ENCODE assay signal across 8 cellular contexts in the genomic region with DNA sequence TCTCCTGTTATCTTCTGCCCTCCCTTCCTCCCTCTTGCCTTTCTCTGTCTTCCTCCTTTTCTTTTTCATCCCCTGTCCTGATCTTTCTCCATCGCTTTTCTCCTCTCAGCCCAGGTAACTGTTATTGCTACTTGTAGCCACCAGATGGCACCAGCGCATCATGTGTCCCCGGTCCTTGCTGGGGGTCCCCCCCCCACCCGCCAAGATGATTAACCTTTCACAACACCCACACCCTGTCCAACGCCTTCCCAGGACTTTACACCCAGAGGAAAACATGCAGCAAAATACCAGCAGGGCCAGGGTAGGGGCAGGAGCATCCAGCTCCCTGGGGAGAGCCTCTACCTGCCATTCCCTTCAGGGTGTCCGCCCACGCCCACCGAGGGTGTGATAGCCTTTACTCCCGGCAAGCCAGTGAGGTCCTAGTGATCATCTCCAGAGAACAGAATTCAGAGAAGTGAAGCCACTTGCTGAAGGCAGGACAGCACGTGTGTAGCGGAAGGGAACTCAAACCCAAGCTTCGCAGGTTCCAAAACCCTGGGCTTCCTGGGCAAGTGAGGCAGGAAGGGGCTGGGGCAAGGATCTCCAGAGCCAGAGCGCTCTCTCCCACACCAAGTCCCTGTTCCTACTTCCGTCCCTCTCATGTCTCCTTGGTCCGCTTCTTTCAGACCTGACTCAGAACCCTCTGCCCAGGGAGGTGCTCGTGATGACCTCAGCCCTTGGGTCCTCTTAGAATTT. TPM values are rescaled to one million over a fixed set of nuclear protein-coding genes. Genes with fewer than 3 reads are reported as not detected.
DNase-seq lines count a peak whose midpoint lies in the region; ATAC-seq and TF ChIP-seq lines count a peak whose summit lies in the region.

No MANE protein-coding gene starts in this region.

- no peaks in the 10 kb centered on the region for H3K79me1 ChIP-seq in mesenchymal stem cell (replicated peaks; ENCODE audit: low read length, poor library complexity, severe bottlenecking)

- no peaks in the 10 kb centered on the region for H3K27me3 ChIP-seq in colonic mucosa
- H3K27me3 ChIP-seq in mesenchymal stem cell (ENCODE audit: control insufficient read depth in 1 of 2, insufficient read depth in 1 of 2, low read length in 2 of 2): peaks cover 3 to 21% of the 10 kb centered on the region in 2 experiments

- intact Hi-C loops in colonic mucosa (cut with DNase I): loop anchor here (2.0 kb wide), 1 partner anchor 137 kb away; no protein-coding TSS in a partner anchor

- H3K27ac ChIP-seq in colonic mucosa (no peak overlapping the region), mesenchymal stem cell (ENCODE audit: low read length, poor library complexity, severe bottlenecking) (no peak overlapping the region)

- no peak overlapping the region for H3K23ac ChIP-seq in mesenchymal stem cell (ENCODE audit: low read length in 2 of 2)

- H3K9ac ChIP-seq in colonic mucosa (ENCODE audit: low read depth in 2 of 2, low read length in 2 of 2) (no peak overlapping the region), mesenchymal stem cell (ENCODE audit: low read length) (peak overlapping the region; percentile 32)

- DNase-seq in NCI-H2081 (lab: John Stamatoyannopoulos, UW) (peak; percentile 14 to 31), NCI-H2081 treated with DMSO at 0.1 percent for 48 hours (lab: John Stamatoyannopoulos, UW) (no peak), NCI-H146 (lab: John Stamatoyannopoulos, UW) (peak; percentile 39), colonic mucosa (no peak), mesenchymal stem cell (peak; percentile 31)
- DNase-seq in activated CD4-positive, alpha-beta T cell treated with anti-CD3 and anti-CD28 coated beads for 24 hours (ENCODE audit: low read depth in 2 of 2): peak; percentile 41 to 45
- DNase-seq in stimulated activated CD8-positive, alpha-beta memory T cell treated with anti-CD3 and anti-CD28 coated beads, Interleukin-4, amount 100 ng/mL, for 48 hours: peak; percentile 72

- no peak overlapping the region for H3K4ac ChIP-seq in mesenchymal stem cell (ENCODE audit: low read depth in 1 of 2, low read length in 2 of 2)

- H3K4me1 ChIP-seq in colonic mucosa: no peaks in the 10 kb centered on the region
- peaks cover 9% of the 10 kb centered on the region for H3K4me1 ChIP-seq in mesenchymal stem cell (ENCODE audit: control insufficient read depth, insufficient read depth, low read depth, low read length)

- H4K91ac ChIP-seq in mesenchymal stem cell (ENCODE audit: low read length): no peak overlapping the region

- no peak overlapping the region for H2AFZ ChIP-seq in mesenchymal stem cell (ENCODE audit: low read depth, low read length)

- H3K36me3 ChIP-seq in colonic mucosa: no peaks in the 10 kb centered on the region
- no peaks in the 10 kb centered on the region for H3K36me3 ChIP-seq in mesenchymal stem cell (ENCODE audit: control insufficient read depth in 1 of 2, insufficient read depth in 2 of 2, low read depth in 1 of 2, low read length in 2 of 2)

- H2BK15ac ChIP-seq in mesenchymal stem cell (ENCODE audit: low read depth, poor library complexity, severe bottlenecking): no peak overlapping the region

- H4K8ac ChIP-seq in mesenchymal stem cell (ENCODE audit: low read length): no peak overlapping the region

- WGBS in mesenchymal stem cell: 41% methylated on average over 16 of the region's 16 CpGs

- H3K4me2 ChIP-seq in mesenchymal stem cell (ENCODE audit: low read length, poor library complexity, severe bottlenecking): no peak overlapping the region

- H2BK12ac ChIP-seq in mesenchymal stem cell (ENCODE audit: low read length in 2 of 2): no peak overlapping the region

- no peak overlapping the region for H2BK120ac ChIP-seq in mesenchymal stem cell (ENCODE audit: low read depth, low read length)

- no peak overlapping the region for H2AK5ac ChIP-seq in mesenchymal stem cell (ENCODE audit: low read length, severe bottlenecking)

- no peak overlapping the region for H3K14ac ChIP-seq in mesenchymal stem cell (ENCODE audit: low read length in 2 of 2)

- no peak overlapping the region for H3K18ac ChIP-seq in mesenchymal stem cell (ENCODE audit: low read depth in 1 of 2, low read length in 2 of 2)

- H2BK5ac ChIP-seq in mesenchymal stem cell (ENCODE audit: low read depth, low read length, poor library complexity, severe bottlenecking): no peak overlapping the region

- ATAC-seq in GM18858 (IDR thresholded peaks at IDR 0.05; ENCODE audit: unreplicated experiment): no peak

- TF ChIP-seq CTCF in colonic mucosa (IDR thresholded peaks at IDR 0.05): peak; percentile 81

- H3K4me3 ChIP-seq in colonic mucosa (no peak overlapping the region), mesenchymal stem cell (ENCODE audit: insufficient read depth in 1 of 2, low read depth in 1 of 2, low read length in 2 of 2) (no peak overlapping the region)

- no peaks in the 10 kb centered on the region for H3K9me3 ChIP-seq in colonic mucosa
- H3K9me3 ChIP-seq in mesenchymal stem cell (ENCODE audit: control insufficient read depth, low read length): no peaks in the 10 kb centered on the region

RNA-seq across cellular contexts. Expression of a gene that starts 13.4 kb away (rescaled TPM):
- not detected for total RNA-seq in colonic mucosa
- polyA plus RNA-seq in mesenchymal stem cell (2013, experiment 1 of 2): not detected
- not detected for polyA plus RNA-seq in mesenchymal stem cell (2013, experiment 2 of 2)

Comparison
In these comparisons a context has a peak if more than half of its experiments do, and no peak if none do; other contexts are left out.
1. DNase-seq: peak in NCI-H2081 (2 of 2), NCI-H146 (single experiment), activated CD4-positive, alpha-beta T cell treated with anti-CD3 and anti-CD28 coated beads for 24 hours (2 of 2), mesenchymal stem cell (single experiment) and stimulated activated CD8-positive, alpha-beta memory T cell treated with anti-CD3 and anti-CD28 coated beads, Interleukin-4, amount 100 ng/mL, for 48 hours (single experiment); none in NCI-H2081 treated with DMSO at 0.1 percent for 48 hours (single experiment) and colonic mucosa (single experiment).